16 cellular contexts compared by ENCODE assay signal in the genomic region with DNA sequence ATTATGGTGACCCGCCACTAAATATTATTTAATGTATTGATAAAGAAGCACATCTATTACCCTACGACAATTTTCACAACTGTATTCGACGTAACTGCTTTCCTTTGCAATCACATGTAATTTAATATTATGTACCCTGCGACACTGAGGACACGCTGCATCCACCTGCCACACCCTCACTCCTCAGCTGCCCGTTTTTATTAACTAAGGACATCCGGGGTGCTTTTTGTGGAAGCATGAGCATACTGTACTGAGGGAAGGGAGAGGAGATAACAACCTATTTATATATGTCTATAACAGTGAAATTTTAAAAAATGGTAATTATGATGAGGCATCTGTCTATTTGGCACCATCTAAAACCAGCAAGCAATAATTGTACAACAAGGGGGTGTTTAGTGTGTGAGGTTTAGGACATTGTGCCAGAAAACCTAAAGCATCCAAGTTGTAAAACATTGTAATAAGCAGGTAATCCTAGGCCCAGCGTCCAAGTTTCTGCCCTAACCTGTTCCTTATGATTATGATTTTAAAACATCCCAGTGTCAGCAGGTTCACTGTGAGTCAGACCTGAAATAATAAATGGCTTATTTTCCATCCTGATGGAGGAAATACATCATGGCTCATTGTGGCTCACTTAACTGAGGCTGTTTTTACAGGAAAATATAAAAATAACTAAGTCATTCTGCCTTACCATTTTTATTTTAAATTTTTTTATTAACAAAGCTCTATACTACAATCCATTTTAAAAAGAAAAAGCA. TPM values are rescaled to one million over a fixed set of nuclear protein-coding genes. Genes with fewer than 3 reads are reported as not detected.
DNase-seq lines count a peak whose midpoint lies in the region; ATAC-seq and TF ChIP-seq lines count a peak whose summit lies in the region.
"Had no signal": no experiment of that assay in that cellular context is flagged by ENCODE, and none has a peak within 500 bp of the region (broad histone marks: within the 10 kb centered on the region; RNA-seq: fewer than 3 reads in every experiment).

No MANE protein-coding gene starts in this region.

- TF ChIP-seq RAD21 in SK-N-SH (IDR thresholded peaks at IDR 0.05; ENCODE audit: low read length): no peak

- DNase-seq in SK-N-SH: no peak
- no peak for DNase-seq in T-cell
- no peak for DNase-seq in stimulated activated CD4-positive, alpha-beta T cell treated with anti-CD3 and anti-CD28 coated beads, Interleukin-4, amount 100 ng/mL, for 24 hours
- DNase-seq in NCI-H524 treated with DMSO at 0.1 percent for 48 hours (lab: John Stamatoyannopoulos, UW): no peak
- DNase-seq: activated CD4-positive, CD25-positive, alpha-beta regulatory T cell treated with anti-CD3 and anti-CD28 coated beads, Interleukin-2, amount 50 U/mL, for 72 hours; Calu3; erythroblast; HFFc6; lower lobe of right lung; MV-4-11; T-helper 1 cell had no signal

- H3K27ac ChIP-seq in SK-N-SH (ENCODE audit: low read depth in 2 of 2, low read length in 1 of 2) (no peak overlapping the region), esophagus (ENCODE audit: low read depth in 2 of 2, low read length in 1 of 2) (peak overlapping the region; percentile 12 to 67), skeletal muscle tissue (ENCODE audit: low read depth, low read length) (peak overlapping the region; percentile 23)
- H3K27ac ChIP-seq: lower lobe of right lung, neural progenitor cell had no signal

- H3K4me2 ChIP-seq in SK-N-SH: no peak overlapping the region
- H3K4me2 ChIP-seq: neural progenitor cell had no signal

- H3K79me2 ChIP-seq in SK-N-SH (ENCODE audit: insufficient read depth): peaks cover 8% of the 10 kb centered on the region; the same call in 1 of the 2 replicates

- H3K4me3 ChIP-seq in SK-N-SH (ENCODE audit: low read depth in 2 of 2, low read length in 1 of 2): no peak overlapping the region
- H3K4me3 ChIP-seq in esophagus (ENCODE audit: low read depth in 1 of 2, low read length in 2 of 2): no peak overlapping the region
- H3K4me3 ChIP-seq in skeletal muscle tissue (ENCODE audit: low read length in 3 of 3): no peak overlapping the region
- H3K4me3 ChIP-seq: lower lobe of right lung, neural progenitor cell had no signal

- peak overlapping the region; percentile 15 to 58 for H3K27ac Mint-ChIP-seq in T-cell
- H3K27ac Mint-ChIP-seq: HFFc6, neural progenitor cell had no signal

- H3K9me3 ChIP-seq in SK-N-SH: no peaks in the 10 kb centered on the region
- no peaks in the 10 kb centered on the region for H3K9me3 ChIP-seq in esophagus (ENCODE audit: control insufficient read depth in 2 of 2, insufficient read depth in 1 of 2, low read depth in 1 of 2, low read length in 1 of 2)
- no peaks in the 10 kb centered on the region for H3K9me3 ChIP-seq in skeletal muscle tissue (ENCODE audit: control insufficient read depth in 3 of 3, low read length in 3 of 3)
- H3K9me3 ChIP-seq: lower lobe of right lung had no signal

- no peak overlapping the region for H3K4me3 Mint-ChIP-seq in T-cell
- H3K4me3 Mint-ChIP-seq: HFFc6, neural progenitor cell had no signal

- WGBS in SK-N-SH (ENCODE audit: low lambda C conversion rate): 91% methylated on average over 9 of the region's 9 CpGs
- 66 to 78% methylated on average over 9 of the region's 9 CpGs for WGBS in esophagus, 2 donors

- H3K4me1 ChIP-seq in SK-N-SH (ENCODE audit: control insufficient read depth in 1 of 2, insufficient read depth in 2 of 2, low read depth in 1 of 2, low read length in 1 of 2) (no peaks in the 10 kb centered on the region), esophagus (ENCODE audit: control insufficient read depth in 2 of 2, insufficient read depth in 2 of 2, low read length in 1 of 2) (peaks cover 0 to 2% of the 10 kb centered on the region in 2 donors), skeletal muscle tissue (ENCODE audit: control insufficient read depth in 3 of 3, insufficient read depth in 3 of 3, low read length in 3 of 3) (peaks cover 41 to 54% (median 42%) of the 10 kb centered on the region in 3 donors)
- H3K4me1 ChIP-seq: neural progenitor cell had no signal

- no peaks in the 10 kb centered on the region; the same call in 1 of the 2 replicates for H4K20me1 ChIP-seq in SK-N-SH (ENCODE audit: insufficient read depth)

- CTCF ChIA-PET in SK-N-SH (lab: Yijun Ruan, JAX): no interaction called here
- CTCF ChIA-PET in T-cell (lab: Charles Lee): interaction anchor here in 1 of 2 donors (0.7 kb wide), 1 partner anchor 124 kb away, joined by 3 read pairs; no protein-coding TSS in a partner anchor

- no peaks in the 10 kb centered on the region for H3K27me3 Mint-ChIP-seq in T-cell

- no peaks in the 10 kb centered on the region for H3K9me2 ChIP-seq in SK-N-SH

- peaks cover 82 to 97% (median 95%) of the 10 kb centered on the region in 3 donors for H3K4me1 Mint-ChIP-seq in T-cell

- H2AFZ ChIP-seq in SK-N-SH (ENCODE audit: low read depth): no peak overlapping the region
- H2AFZ ChIP-seq: neural progenitor cell had no signal

- H3K27me3 ChIP-seq in SK-N-SH (ENCODE audit: insufficient read depth) (no peaks in the 10 kb centered on the region), esophagus (ENCODE audit: control insufficient read depth in 1 of 2, insufficient read depth in 2 of 2, low read length in 2 of 2) (no peaks in the 10 kb centered on the region), skeletal muscle tissue (ENCODE audit: control insufficient read depth in 3 of 3, insufficient read depth in 3 of 3, low read length in 3 of 3) (no peaks in the 10 kb centered on the region)
- H3K27me3 ChIP-seq: neural progenitor cell had no signal

- no peaks in the 10 kb centered on the region for H3K9me3 Mint-ChIP-seq in T-cell
- H3K9me3 Mint-ChIP-seq: HFFc6, neural progenitor cell had no signal

- H3K9ac ChIP-seq in SK-N-SH: no peak overlapping the region
- H3K9ac ChIP-seq in skeletal muscle tissue (ENCODE audit: low read depth in 1 of 3, low read length in 3 of 3): peak overlapping the region in 1 of 3 donors; percentile 34
- H3K9ac ChIP-seq: neural progenitor cell had no signal

- H3K36me3 Mint-ChIP-seq in T-cell: peaks cover 10% of the 10 kb centered on the region

- ATAC-seq in SK-N-SH treated with all-trans-retinoic acid at 6 μM for 48 hours: no peak
- ATAC-seq in T-cell (replicated peaks in 1 of 4): no peak
- ATAC-seq in HG02610 (IDR thresholded peaks at IDR 0.05; ENCODE audit: unreplicated experiment): no peak
- ATAC-seq: lower lobe of right lung had no signal

- no peak for TF ChIP-seq CTCF in SK-N-SH (IDR thresholded peaks at IDR 0.05)

- POLR2A ChIA-PET in SK-N-SH (lab: Yijun Ruan, JAX) (no interaction called here), T-cell (lab: Charles Lee) (interaction anchor here in 1 of 2 donors (0.6 kb wide), 1 partner anchor 278 kb away, joined by 3 read pairs; no protein-coding TSS in a partner anchor)

- H3K36me3 ChIP-seq in SK-N-SH (replicated peaks in 1 of 2; ENCODE audit: control insufficient read depth in 1 of 2, insufficient read depth in 2 of 2, low read length in 1 of 2): no peaks in the 10 kb centered on the region
- H3K36me3 ChIP-seq in esophagus (ENCODE audit: control insufficient read depth in 2 of 2, insufficient read depth in 2 of 2, low read length in 1 of 2): no peaks in the 10 kb centered on the region
- H3K36me3 ChIP-seq in skeletal muscle tissue (ENCODE audit: control insufficient read depth in 3 of 3, insufficient read depth in 3 of 3, low read length in 3 of 3): no peaks in the 10 kb centered on the region
- H3K36me3 ChIP-seq: lower lobe of right lung, neural progenitor cell had no signal

- no peak for TF ChIP-seq EP300 in SK-N-SH (IDR thresholded peaks at IDR 0.05; ENCODE audit: borderline replicate concordance in 1 of 2, low read depth in 1 of 2, low read length in 1 of 2)

- H3F3A ChIP-seq in SK-N-SH (replicated peaks; ENCODE audit: insufficient read depth): no peaks in the 10 kb centered on the region

TF ChIP-seq in SK-N-SH, 30 proteins besides CTCF, POLR2A, EP300 and RAD21:
- TF ChIP-seq GATA2 (CRISPR knock-in tag; IDR thresholded peaks at IDR 0.05) (no peak), TCF12 (IDR thresholded peaks at IDR 0.05) (peak; percentile 7; the same call in 1 of the 2 replicates)
- TF ChIP-seq, protein P1, sequence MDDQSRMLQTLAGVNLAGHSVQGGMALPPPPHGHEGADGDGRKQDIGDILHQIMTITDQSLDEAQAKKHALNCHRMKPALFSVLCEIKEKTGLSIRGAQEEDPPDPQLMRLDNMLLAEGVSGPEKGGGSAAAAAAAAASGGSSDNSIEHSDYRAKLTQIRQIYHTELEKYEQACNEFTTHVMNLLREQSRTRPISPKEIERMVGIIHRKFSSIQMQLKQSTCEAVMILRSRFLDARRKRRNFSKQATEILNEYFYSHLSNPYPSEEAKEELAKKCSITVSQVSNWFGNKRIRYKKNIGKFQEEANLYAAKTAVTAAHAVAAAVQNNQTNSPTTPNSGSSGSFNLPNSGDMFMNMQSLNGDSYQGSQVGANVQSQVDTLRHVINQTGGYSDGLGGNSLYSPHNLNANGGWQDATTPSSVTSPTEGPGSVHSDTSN (IDR thresholded peaks at IDR 0.05): peak; percentile 38; the same call in 1 of the 2 replicates
TF ChIP-seq in SK-N-SH: peak in this region for 2.

TF ChIP-seq in SK-N-SH treated with all-trans-retinoic acid at 6 μM for 48 hours, 23 proteins besides CTCF, POLR2A, EP300 and RAD21:
- TF ChIP-seq GLIS3 (CRISPR knock-in tag; IDR thresholded peaks at IDR 0.05): no peak
- no peak for TF ChIP-seq ISL1 (CRISPR knock-in tag; IDR thresholded peaks at IDR 0.05)
- no peak for TF ChIP-seq ARNTL (CRISPR knock-in tag; IDR thresholded peaks at IDR 0.05; ENCODE audit: borderline replicate concordance, low read depth)
- TF ChIP-seq TOX (CRISPR knock-in tag; IDR thresholded peaks at IDR 0.05; ENCODE audit: borderline replicate concordance): no peak
- TF ChIP-seq OSR1 (CRISPR knock-in tag; IDR thresholded peaks at IDR 0.05): no peak
- no peak for TF ChIP-seq PPARA (CRISPR knock-in tag; IDR thresholded peaks at IDR 0.05; ENCODE audit: borderline replicate concordance)
TF ChIP-seq in SK-N-SH treated with all-trans-retinoic acid at 6 μM for 48 hours: peak in this region for 0.

RNA-seq across cellular contexts. Expression of a gene that starts 56.3 kb away (rescaled TPM):
- polyA plus RNA-seq in SK-N-SH (2012; rRNA removed) (1.5 and 1.8 TPM in 2 replicates), esophagus (1 to 10 TPM; 1.7 to 3.7 TPM)
- polyA plus RNA-seq in SK-N-SH (2012; cell fraction: cytosol; rRNA removed): 1.8 and 1.9 TPM in 2 replicates
- 2.7 TPM in 2 replicates for polyA plus RNA-seq in SK-N-SH (2012; cell fraction: nucleus; rRNA removed)
- total RNA-seq in T-cell (10 to 100 TPM; 73.0 to 89.1 (median 84.5) TPM), skeletal muscle tissue (15.1 TPM)

Comparison
In these comparisons a context has a peak if more than half of its experiments do, and no peak if none do; other contexts are left out.
1. H3K27ac ChIP-seq: peak in esophagus (2 of 2) and skeletal muscle tissue (single experiment); none in SK-N-SH (0 of 2).